13 cellular contexts compared by ENCODE assay signal in the genomic region with DNA sequence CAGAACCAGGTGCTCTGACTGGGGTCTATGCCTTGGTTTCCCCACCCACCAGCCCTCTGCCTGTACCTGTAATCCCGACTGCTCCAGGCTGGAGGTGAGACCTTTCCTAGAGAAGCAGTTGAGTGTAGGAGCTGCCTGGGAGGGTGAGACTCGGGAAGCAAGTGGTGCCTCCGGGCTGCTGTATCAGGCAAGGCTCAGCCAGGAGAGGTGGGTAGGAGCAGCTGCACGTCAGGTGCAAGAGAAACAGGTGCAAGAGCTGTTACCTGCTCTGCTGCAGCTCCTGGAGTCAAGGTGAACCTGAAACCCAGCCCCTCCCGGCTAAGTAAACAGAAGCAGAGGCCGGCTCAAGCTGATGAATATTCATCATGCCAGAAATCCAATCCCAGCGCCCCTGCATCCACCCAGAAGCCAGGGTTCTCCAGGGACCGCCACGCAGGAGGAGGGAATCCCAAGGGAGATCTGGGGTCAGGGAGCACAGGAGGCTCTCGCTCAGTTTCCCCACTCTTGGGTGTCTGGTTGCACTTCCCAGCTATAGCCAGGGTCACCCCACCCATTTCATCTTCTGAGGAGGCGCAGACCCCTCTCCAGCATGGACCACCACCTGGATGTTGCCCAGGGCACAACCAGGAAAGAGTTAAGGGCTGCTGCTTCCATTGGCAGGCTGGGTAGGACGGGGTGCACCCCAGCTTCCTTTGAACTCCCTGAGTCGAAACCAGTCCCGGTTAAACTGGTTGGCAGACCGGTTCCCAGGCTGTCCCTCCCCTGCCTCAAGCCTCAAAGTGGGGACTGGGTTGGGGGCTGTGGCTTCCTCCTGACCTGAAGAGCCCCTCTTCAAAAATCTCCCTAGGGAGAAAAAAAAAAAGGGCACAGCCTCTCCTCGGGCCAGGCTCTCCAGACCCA. TPM values are rescaled to one million over a fixed set of nuclear protein-coding genes. Genes with fewer than 3 reads are reported as not detected.
A peak's percentile ranks its signal among the peaks of the same experiment; 100 is the strongest.
DNase-seq lines count a peak whose midpoint lies in the region; ATAC-seq lines count a peak whose summit lies in the region.
"Had no signal": no experiment of that assay in that cellular context is flagged by ENCODE, and none has a peak within 500 bp of the region (broad histone marks: within the 10 kb centered on the region; RNA-seq: fewer than 3 reads in every experiment).

A gene with protein sequence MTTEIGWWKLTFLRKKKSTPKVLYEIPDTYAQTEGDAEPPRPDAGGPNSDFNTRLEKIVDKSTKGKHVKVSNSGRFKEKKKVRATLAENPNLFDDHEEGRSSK (minus strand): TSS at position 293 of the 900 bp plus-strand sequence. CDS start 4,649 bp downstream, outside the sequence.

- no peaks in the 10 kb centered on the region for H3K27me3 ChIP-seq in endocrine pancreas (ENCODE audit: control insufficient read depth, insufficient read depth, low read length)
- H3K27me3 ChIP-seq in mucosa of stomach (ENCODE audit: control insufficient read depth, insufficient read depth, low read length): no peaks in the 10 kb centered on the region
- H3K27me3 ChIP-seq in right cardiac atrium (ENCODE audit: control insufficient read depth, insufficient read depth): no peaks in the 10 kb centered on the region

- WGBS in right cardiac atrium: 48% methylated on average over 16 of the region's 16 CpGs

- no peaks in the 10 kb centered on the region for H3K36me3 ChIP-seq in endocrine pancreas (ENCODE audit: control insufficient read depth, insufficient read depth, low read length)
- no peaks in the 10 kb centered on the region for H3K36me3 ChIP-seq in mucosa of stomach (ENCODE audit: control insufficient read depth, insufficient read depth, low read length)

- intact Hi-C loops in right cardiac atrium (cut with DNase I): loop anchor here in 1 of 4 donors (10.0 kb wide), 1 partner anchor 63 kb away; a partner anchor contains a TSS

- no peak within 1 kb of the TSS for H3K27ac ChIP-seq in right cardiac atrium (ENCODE audit: low read length)

- H3K9ac ChIP-seq in endocrine pancreas (ENCODE audit: control insufficient read depth, insufficient read depth, low read length): peak within 1 kb of the TSS; percentile 61
- H3K9ac ChIP-seq in mucosa of stomach (ENCODE audit: low read length): peak within 1 kb of the TSS; percentile 84

- DNase-seq in ELF-1 (ENCODE audit: low read depth, low spot score) (peak; percentile 42), NCI-H2029 treated with DMSO at 0.1 percent for 48 hours (lab: John Stamatoyannopoulos, UW) (peak; percentile 53), HPDE6-E6E7 (ENCODE audit: extremely low spot score) (no peak), 8988T (no peak), right cardiac atrium (no peak)
- no peak for DNase-seq in central memory CD4-positive, alpha-beta T cell
- DNase-seq: effector CD8-positive, alpha-beta T cell; NCI-H1930; stimulated activated CD4-positive, alpha-beta T cell treated with anti-CD3 and anti-CD28 coated beads, Interleukin-15, amount 100 ng/mL, for 24 hours had no signal

- H3K4me1 ChIP-seq in endocrine pancreas (ENCODE audit: control insufficient read depth, insufficient read depth, low read length) (no peaks in the 10 kb centered on the region), mucosa of stomach (ENCODE audit: control insufficient read depth, insufficient read depth, low read length) (peaks cover 55% of the 10 kb centered on the region), right cardiac atrium (ENCODE audit: control insufficient read depth, insufficient read depth, low read length) (no peaks in the 10 kb centered on the region)

- no peak for ATAC-seq in right cardiac atrium

- H3K4me3 ChIP-seq in endocrine pancreas (ENCODE audit: control insufficient read depth, insufficient read depth, low read length): peak within 1 kb of the TSS; percentile 60
- H3K4me3 ChIP-seq in mucosa of stomach (ENCODE audit: low read length): peak within 1 kb of the TSS; percentile 56
- no peak within 1 kb of the TSS for H3K4me3 ChIP-seq in right cardiac atrium (ENCODE audit: low read length)

- no peaks in the 10 kb centered on the region for H3K9me3 ChIP-seq in endocrine pancreas (ENCODE audit: control insufficient read depth, low read length)
- H3K9me3 ChIP-seq in mucosa of stomach (ENCODE audit: control insufficient read depth, low read length): no peaks in the 10 kb centered on the region
- no peaks in the 10 kb centered on the region for H3K9me3 ChIP-seq in right cardiac atrium (ENCODE audit: control insufficient read depth, low read length)

RNA-seq across cellular contexts. Expression of the gene that starts here (rescaled TPM):
- not detected for total RNA-seq in right cardiac atrium
- polyA plus RNA-seq in right cardiac atrium: not detected
- total RNA-seq: lung microvascular endothelial cell, temporal lobe had no signal

Comparison
In these comparisons a context has a peak if more than half of its experiments do, and no peak if none do; other contexts are left out.
1. DNase-seq: peak in ELF-1 (single experiment) and NCI-H2029 treated with DMSO at 0.1 percent for 48 hours (single experiment); none in HPDE6-E6E7 (single experiment), 8988T (single experiment), right cardiac atrium (0 of 3) and central memory CD4-positive, alpha-beta T cell (single experiment).